Comparison of ENCODE assay signal across 3 cellular contexts in genomic region chr6:114313816-114314215, GRCh38. TPM values are rescaled to one million over a fixed set of nuclear protein-coding genes. Genes with fewer than 3 reads are reported as not detected.
"Had no signal": no experiment of that assay in that cellular context is flagged by ENCODE, and none has a peak within 500 bp of the region (broad histone marks: within the 10 kb centered on the region; RNA-seq: fewer than 3 reads in every experiment).

No MANE protein-coding gene starts in this region.

RNA-seq across cellular contexts. Expression of gene HS3ST5, which starts 29.0 kb away (rescaled TPM):
- total RNA-seq: GM23248, H4, HFFc6 had no signal
- polyA plus RNA-seq: GM23248 had no signal
